ENCODE assay signal across 8 cellular contexts in the genomic region with DNA sequence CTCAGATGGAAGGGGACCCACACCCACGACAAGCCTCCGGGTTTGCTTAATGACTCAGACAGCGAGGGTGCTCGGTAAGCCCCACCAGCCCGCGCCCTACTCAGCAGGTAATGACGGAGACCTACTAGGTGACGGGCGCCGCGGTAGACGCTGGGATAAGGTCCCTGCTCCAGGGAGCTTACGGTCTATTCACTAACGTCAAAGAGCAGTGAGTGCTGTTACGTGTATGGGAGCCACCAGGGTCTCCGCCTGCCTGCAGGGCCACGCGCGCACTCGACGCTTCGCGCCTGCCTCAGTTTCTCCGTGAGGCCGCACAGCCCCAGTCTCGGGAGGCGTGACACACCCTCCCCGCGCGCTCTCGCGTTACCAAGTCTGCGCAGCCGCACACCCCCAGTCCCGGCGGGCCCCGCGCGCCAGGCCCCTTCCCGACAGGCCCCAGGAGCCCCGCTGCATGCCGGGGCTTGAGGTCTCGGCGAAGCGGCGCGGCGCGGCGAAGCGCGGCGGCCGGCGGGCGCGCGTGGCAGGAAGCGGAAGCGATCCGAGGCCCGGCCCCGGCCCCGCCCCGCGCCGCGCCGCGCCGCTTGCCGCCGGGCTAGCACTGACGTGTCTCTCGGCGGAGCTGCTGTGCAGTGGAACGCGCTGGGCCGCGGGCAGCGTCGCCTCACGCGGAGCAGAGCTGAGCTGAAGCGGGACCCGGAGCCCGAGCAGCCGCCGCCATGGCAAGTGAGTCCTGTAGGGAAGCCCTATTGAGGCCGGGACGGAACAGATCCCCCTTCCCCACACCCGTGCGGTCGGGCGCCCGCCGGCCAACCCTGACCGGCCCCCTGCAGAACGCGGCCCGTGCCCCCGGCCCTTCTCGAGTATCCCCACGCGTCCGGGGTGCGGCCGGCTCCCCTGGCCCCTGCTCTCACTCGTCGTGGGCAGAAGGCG. TPM values are rescaled to one million over a fixed set of nuclear protein-coding genes. Genes with fewer than 3 reads are reported as not detected.
DNase-seq lines count a peak whose midpoint lies in the region; ATAC-seq and TF ChIP-seq lines count a peak whose summit lies in the region.

A gene (plus strand): TSS at position 601 of the 930 bp plus-strand sequence. CDS start 116 bp downstream, at position 717.

- TF ChIP-seq EP300 in esophagus muscularis mucosa (IDR thresholded peaks at IDR 0.05): no peak

- H3K36me3 ChIP-seq in KOPT-K1 (ENCODE audit: insufficient read depth, low read length) (peaks cover 39% of the 10 kb centered on the region), Peyer's patch (peaks cover 0 to 20% (median 0%) of the 10 kb centered on the region in 3 donors), esophagus muscularis mucosa (peaks cover 3 to 31% (median 18%) of the 10 kb centered on the region in 4 donors)

- DNase-seq in DMS79 (lab: John Stamatoyannopoulos, UW) (peak; percentile 84), Peyer's patch (peak; percentile 89 to 97 (median 97)), esophagus muscularis mucosa (ENCODE audit: extremely low spot score) (peak; percentile 96), myocyte (ENCODE audit: low read depth) (peak; percentile 96)
- DNase-seq in activated T-cell treated with anti-CD3 and anti-CD28 coated beads, Interleukin-2, amount 50 U/mL, for 48 hours: peak; percentile 95 to 97
- DNase-seq in stimulated activated CD8-positive, alpha-beta memory T cell treated with anti-CD3 and anti-CD28 coated beads, Interleukin-7, amount 100 ng/mL, for 4 hours (ENCODE audit: low read depth in 2 of 2): peak; percentile 89 to 96

- ATAC-seq in GM21786 (IDR thresholded peaks at IDR 0.05; ENCODE audit: unreplicated experiment): peak; percentile 92

- intact Hi-C loops in esophagus muscularis mucosa (cut with DNase I): loop anchor here (10.0 kb wide), 1 partner anchor 377 kb away; a partner anchor contains a TSS

- WGBS in esophagus muscularis mucosa: 0% methylated on average over 18 of the region's 111 CpGs

- H3K9me3 ChIP-seq in KOPT-K1 (ENCODE audit: insufficient read depth, low read length, poor library complexity, severe bottlenecking): no peaks in the 10 kb centered on the region
- no peaks in the 10 kb centered on the region for H3K9me3 ChIP-seq in Peyer's patch
- H3K9me3 ChIP-seq in esophagus muscularis mucosa: no peaks in the 10 kb centered on the region

- TF ChIP-seq CTCF in Peyer's patch (IDR thresholded peaks at IDR 0.05) (no peak), esophagus muscularis mucosa (IDR thresholded peaks at IDR 0.05) (peak in 2 of 3 experiments; percentile 8 to 34)

- peak within 1 kb of the TSS; percentile 83 to 98 (median 91) for H3K4me3 ChIP-seq in Peyer's patch
- peak within 1 kb of the TSS; percentile 95 to 99 (median 98) for H3K4me3 ChIP-seq in esophagus muscularis mucosa

- H3K27ac ChIP-seq in KOPT-K1 (ENCODE audit: low read depth, low read length, poor library complexity, severe bottlenecking) (peak within 1 kb of the TSS; percentile 83), Peyer's patch (peak within 1 kb of the TSS; percentile 92 to 98 (median 94)), esophagus muscularis mucosa (replicated peaks in 1 of 4) (peak within 1 kb of the TSS; percentile 93 to 97 (median 96))

- peak; percentile 84 to 91 for TF ChIP-seq POLR2A in Peyer's patch (IDR thresholded peaks at IDR 0.05)
- TF ChIP-seq POLR2A in esophagus muscularis mucosa (IDR thresholded peaks at IDR 0.05; ENCODE audit: low read depth): peak; percentile 79

- H3K27me3 ChIP-seq in Peyer's patch (no peaks in the 10 kb centered on the region), esophagus muscularis mucosa (no peaks in the 10 kb centered on the region)

- H3K4me1 ChIP-seq in Peyer's patch (peaks cover 0 to 34% (median 5%) of the 10 kb centered on the region in 4 donors), esophagus muscularis mucosa (peaks cover 37 to 40% (median 38%) of the 10 kb centered on the region in 4 donors)

RNA-seq across cellular contexts. Expression of the gene that starts here (rescaled TPM):
- total RNA-seq in Peyer's patch (100 to 1,000 TPM in 3 of 4 donors, 10 to 100 TPM in 1; 75.1 to 139 (median 124) TPM), esophagus muscularis mucosa (100 to 1,000 TPM in 1 of 4 donors, 10 to 100 TPM in 3; 67.7 to 110 (median 89.6) TPM), myocyte (234 and 274 TPM in 2 replicates)
- 305 TPM for polyA plus RNA-seq in myocyte (2012)

Comparison
In these comparisons a context has a peak if more than half of its experiments do, and no peak if none do; other contexts are left out.
1. Peak in every context shown above with its lines: DNase-seq, ATAC-seq, H3K4me3 ChIP-seq and H3K27ac ChIP-seq.
2. CTCF ChIP-seq: peak in esophagus muscularis mucosa (2 of 3); none in Peyer's patch (0 of 6).